ENCODE assay signal across 1 cellular context in genomic region chr7:77570330-77571011, GRCh38.
TF ChIP-seq lines count a peak whose summit lies in the region.

No MANE protein-coding gene starts in this region.

TF ChIP-seq in K562, 482 proteins besides CTCF, POLR2A, EP300 and RAD21 (continued from another document and continues in another):
- TF ChIP-seq AFF4 (CRISPR knock-in tag; IDR thresholded peaks at IDR 0.05), result no peak
- peak; percentile 40; the same call in 1 of the 2 replicates for TF ChIP-seq NFE2 (IDR thresholded peaks at IDR 0.05; ENCODE audit: low read depth)
- no peak for TF ChIP-seq GTF2E2 (tag; IDR thresholded peaks at IDR 0.05)
- TF ChIP-seq C11orf30 (IDR thresholded peaks at IDR 0.05; ENCODE audit: low read depth), result peak; percentile 68
- TF ChIP-seq E2F8 (IDR thresholded peaks at IDR 0.05; ENCODE audit: low read depth, partially characterized antibody), result no peak
- TF ChIP-seq BCOR (IDR thresholded peaks at IDR 0.05), result no peak
- TF ChIP-seq ZEB2 (IDR thresholded peaks at IDR 0.05), result no peak
- no peak for TF ChIP-seq ZNF197 (CRISPR knock-in tag; IDR thresholded peaks at IDR 0.05; ENCODE audit: low read depth)
- peak in 1 of 2 experiments; percentile 77; a peak in 2 of 4 replicates for TF ChIP-seq SRF (CRISPR knock-in tag; IDR thresholded peaks at IDR 0.05)
- TF ChIP-seq TCF7L2 (IDR thresholded peaks at IDR 0.05; ENCODE audit: low read depth, low read length), result no peak
- TF ChIP-seq HMBOX1 (IDR thresholded peaks at IDR 0.05), result peak; percentile 63
- no peak for TF ChIP-seq SMARCC2 (IDR thresholded peaks at IDR 0.05; ENCODE audit: low read depth)
- TF ChIP-seq IFI16 (CRISPR knock-in tag; IDR thresholded peaks at IDR 0.05), result no peak
- TF ChIP-seq NRF1 (conservative IDR thresholded peaks at IDR 0.05 in 1 of 2, IDR thresholded peaks at IDR 0.05 in 1 of 2), result no peak
- TF ChIP-seq COPS2 (conservative IDR thresholded peaks at IDR 0.05), result no peak
- TF ChIP-seq ATF7 (IDR thresholded peaks at IDR 0.05), result no peak
- no peak for TF ChIP-seq GATAD2A (IDR thresholded peaks at IDR 0.05)
- TF ChIP-seq ZC3H4 (CRISPR knock-in tag; IDR thresholded peaks at IDR 0.05; ENCODE audit: borderline replicate concordance), result no peak
- no peak for TF ChIP-seq TSC22D4 (tag; IDR thresholded peaks at IDR 0.05)
- no peak for TF ChIP-seq HDAC1 (IDR thresholded peaks at IDR 0.05)
- no peak for TF ChIP-seq ARID3A (IDR thresholded peaks at IDR 0.05; ENCODE audit: borderline replicate concordance, low read depth, low read length)
- TF ChIP-seq ZNF3 (CRISPR knock-in tag; IDR thresholded peaks at IDR 0.05), result no peak
- TF ChIP-seq FOXJ2 (tag; IDR thresholded peaks at IDR 0.05), result no peak
- TF ChIP-seq TEAD4 (IDR thresholded peaks at IDR 0.05; ENCODE audit: low read length), result peak; percentile 44; the same call in 1 of the 2 replicates
- TF ChIP-seq TEAD4 (CRISPR knock-in tag; IDR thresholded peaks at IDR 0.05; ENCODE audit: borderline replicate concordance), result no peak
- no peak for TF ChIP-seq ELF1 (tag; IDR thresholded peaks at IDR 0.05)
- TF ChIP-seq ZNF212 (CRISPR knock-in tag; IDR thresholded peaks at IDR 0.05), result no peak
- TF ChIP-seq MCM5 (IDR thresholded peaks at IDR 0.05; ENCODE audit: low read depth), result no peak
- no peak for TF ChIP-seq ZZZ3 (IDR thresholded peaks at IDR 0.05)
- TF ChIP-seq HMGXB4 (CRISPR knock-in tag; IDR thresholded peaks at IDR 0.05), result no peak
- no peak for TF ChIP-seq AFF1 (IDR thresholded peaks at IDR 0.05; ENCODE audit: low read depth in 1 of 2, partially characterized antibody in 2 of 2)
